8 cellular contexts compared by ENCODE assay signal in the genomic region with DNA sequence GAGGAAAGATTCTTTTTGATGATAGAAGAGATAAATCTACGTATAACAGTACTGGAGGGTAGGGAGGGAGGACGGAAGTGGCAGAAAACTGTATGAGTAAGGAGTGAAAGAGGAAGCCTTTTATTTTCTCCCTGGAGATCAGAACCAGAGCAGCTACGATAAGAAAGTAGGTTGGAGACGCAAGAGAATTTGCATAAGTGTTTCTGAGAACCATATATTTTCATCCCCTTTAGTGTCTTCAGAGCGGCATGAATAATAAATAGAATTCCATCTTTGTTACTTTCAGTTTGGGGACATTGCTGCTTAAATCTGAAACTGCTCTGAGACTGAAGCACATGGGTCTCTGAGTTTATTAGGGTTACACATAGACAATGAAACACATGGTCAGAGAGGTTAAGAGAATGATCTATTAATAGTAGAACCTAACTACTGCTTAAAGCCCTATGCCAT.
DNase-seq lines count a peak whose midpoint lies in the region; ATAC-seq, FAIRE-seq and TF ChIP-seq lines count a peak whose summit lies in the region.

No MANE protein-coding gene starts in this region.

- H3K4me3 ChIP-seq in DOHH2 (ENCODE audit: low read length) (peak overlapping the region; percentile 2), astrocyte (ENCODE audit: insufficient read depth, low read depth, low read length) (no peak overlapping the region), upper lobe of right lung (peak overlapping the region; percentile 22), testis (no peak overlapping the region), MG63 (no peak overlapping the region)

- peaks cover 3% of the 10 kb centered on the region for H3K27me3 Mint-ChIP-seq in astrocyte (ENCODE audit: low read depth, unreplicated experiment)

- H3K4me2 ChIP-seq in DOHH2 (ENCODE audit: low read length) (peak overlapping the region; percentile 46), astrocyte (ENCODE audit: low read length) (peak overlapping the region; percentile 54)

- H3K9me2 ChIP-seq in DOHH2 (replicated peaks; ENCODE audit: control insufficient read depth, low read length), result no peaks in the 10 kb centered on the region

- intact Hi-C loops in upper lobe of right lung (cut with DNase I), result no loop called here
- intact Hi-C loops in testis (cut with DNase I; ENCODE audit: low total_unique reads), result no loop called here

- H3K4me1 ChIP-seq in DOHH2 (ENCODE audit: control insufficient read depth, low read length) (peaks cover 7% of the 10 kb centered on the region), astrocyte (ENCODE audit: insufficient read depth, low read length) (peaks cover 16% of the 10 kb centered on the region), upper lobe of right lung (no peaks in the 10 kb centered on the region), testis (no peaks in the 10 kb centered on the region)

- H2AFZ ChIP-seq in astrocyte (ENCODE audit: low read depth, low read length), result peak overlapping the region; percentile 29

- no peak overlapping the region for H3K4me3 Mint-ChIP-seq in astrocyte (ENCODE audit: unreplicated experiment)

- H3K36me3 Mint-ChIP-seq in astrocyte (ENCODE audit: low read depth, unreplicated experiment), result peaks cover 2% of the 10 kb centered on the region

- 52 to 66% methylated on average over 5 of the region's 5 CpGs for WGBS in testis, 2 donors

- H3K27ac Mint-ChIP-seq in astrocyte (ENCODE audit: unreplicated experiment), result no peak overlapping the region

- peak overlapping the region; percentile 13 for H3K9ac ChIP-seq in astrocyte (ENCODE audit: low read length)

- TF ChIP-seq POLR2A in testis (IDR thresholded peaks at IDR 0.05), result no peak

- H3K79me2 ChIP-seq in DOHH2 (ENCODE audit: control insufficient read depth, low read length), result no peaks in the 10 kb centered on the region
- H3K79me2 ChIP-seq in astrocyte (ENCODE audit: insufficient read depth, low read length), result no peaks in the 10 kb centered on the region

- peaks cover 2% of the 10 kb centered on the region for H3K9me3 Mint-ChIP-seq in astrocyte (ENCODE audit: unreplicated experiment)

- H3K4me1 Mint-ChIP-seq in astrocyte (ENCODE audit: low read depth, unreplicated experiment), result peaks cover 31% of the 10 kb centered on the region

- no peak for DNase-seq in astrocyte (ENCODE audit: low read depth)
- DNase-seq in upper lobe of right lung, result no peak
- DNase-seq in testis, result no peak
- DNase-seq in SK-N-DZ (ENCODE audit: low spot score), result no peak
- DNase-seq in MG63, result no peak

- peak; percentile 71 for ATAC-seq in GM19467 (IDR thresholded peaks at IDR 0.05; ENCODE audit: unreplicated experiment)
- peak; percentile 82 for ATAC-seq in HG03469 (IDR thresholded peaks at IDR 0.05; ENCODE audit: unreplicated experiment)
- no peak for ATAC-seq in upper lobe of right lung

- H4K20me1 ChIP-seq in DOHH2 (ENCODE audit: control insufficient read depth, insufficient read depth, low read depth, low read length) (no peaks in the 10 kb centered on the region), astrocyte (ENCODE audit: insufficient read depth, low read length) (no peaks in the 10 kb centered on the region)

- H3K9me3 ChIP-seq in DOHH2 (ENCODE audit: control insufficient read depth, insufficient read depth, low read length) (no peaks in the 10 kb centered on the region), astrocyte (ENCODE audit: insufficient read depth, low read depth, low read length) (no peaks in the 10 kb centered on the region), upper lobe of right lung (no peaks in the 10 kb centered on the region), testis (no peaks in the 10 kb centered on the region), MG63 (no peaks in the 10 kb centered on the region)

- peak; percentile 20 for FAIRE-seq in astrocyte (lab: Jason Lieb, UNC)

- H3K27me3 ChIP-seq in DOHH2 (ENCODE audit: control insufficient read depth, low read length) (no peaks in the 10 kb centered on the region), astrocyte (ENCODE audit: insufficient read depth, low read length) (no peaks in the 10 kb centered on the region), upper lobe of right lung (no peaks in the 10 kb centered on the region), testis (no peaks in the 10 kb centered on the region), MG63 (no peaks in the 10 kb centered on the region)

- TF ChIP-seq CTCF in DOHH2 (IDR thresholded peaks at IDR 0.05; ENCODE audit: low read depth, low read length, poor library complexity, severe bottlenecking) (no peak), astrocyte (IDR thresholded peaks at IDR 0.05; ENCODE audit: insufficient read depth, low read depth, low read length) (no peak), upper lobe of right lung (IDR thresholded peaks at IDR 0.05) (no peak), testis (IDR thresholded peaks at IDR 0.05) (no peak)

- no peaks in the 10 kb centered on the region for H3F3A ChIP-seq in DOHH2 (ENCODE audit: control insufficient read depth, insufficient read depth)

- H3K36me3 ChIP-seq in DOHH2 (ENCODE audit: control insufficient read depth, low read length) (no peaks in the 10 kb centered on the region), astrocyte (ENCODE audit: insufficient read depth, low read length) (no peaks in the 10 kb centered on the region), upper lobe of right lung (no peaks in the 10 kb centered on the region), testis (ENCODE audit: low read depth, missing control alignments) (no peaks in the 10 kb centered on the region), MG63 (no peaks in the 10 kb centered on the region)

- H3K27ac ChIP-seq in DOHH2 (ENCODE audit: low read depth, low read length) (no peak overlapping the region), astrocyte (ENCODE audit: low read depth, low read length) (no peak overlapping the region), upper lobe of right lung (no peak overlapping the region), testis (no peak overlapping the region)

Comparison
In these comparisons a context has a peak if more than half of its experiments do, and no peak if none do; other contexts are left out.
1. H3K4me3 ChIP-seq: peak in DOHH2 (single experiment) and upper lobe of right lung (single experiment); none in astrocyte (single experiment), testis (0 of 2) and MG63 (single experiment).